Comparison of ENCODE assay signal across 8 cellular contexts in genomic region chr22:32926600-32926999, GRCh38.
A peak's percentile ranks its signal among the peaks of the same experiment; 100 is the strongest.
DNase-seq lines count a peak whose midpoint lies in the region; ATAC-seq and TF ChIP-seq lines count a peak whose summit lies in the region.

No MANE protein-coding gene starts in this region.

- 22 to 33% (median 26%) methylated on average over 1 of the region's 1 CpG for WGBS in adrenal gland, 4 donors

- H3K4me3 ChIP-seq in adrenal gland: no peak overlapping the region

- no peaks in the 10 kb centered on the region for H3K36me3 Mint-ChIP-seq in CD4-positive, alpha-beta T cell (ENCODE audit: low read depth)

- TF ChIP-seq POLR2A in adrenal gland (IDR thresholded peaks at IDR 0.05): no peak

- CTCF ChIA-PET in CD4-positive, alpha-beta T cell (lab: Charles Lee): no interaction called here

- H3K27ac ChIP-seq in CD4-positive, alpha-beta T cell (ENCODE audit: low read depth, low read length): no peak overlapping the region
- H3K27ac ChIP-seq in adrenal gland: no peak overlapping the region

- POLR2A ChIA-PET in CD4-positive, alpha-beta T cell (lab: Charles Lee): no interaction called here

- H3K9me3 ChIP-seq in CD4-positive, alpha-beta T cell (ENCODE audit: control insufficient read depth, low read length): no peaks in the 10 kb centered on the region
- H3K9me3 ChIP-seq in adrenal gland (replicated peaks in 1 of 3): no peaks in the 10 kb centered on the region

- no peak for DNase-seq in CD4-positive, alpha-beta T cell
- DNase-seq in HT1080 (ENCODE audit: low read depth): peak; percentile 18
- peak in 2 of 7 donors; percentile 41 to 51 for DNase-seq in adrenal gland
- DNase-seq in left lobe of liver (ENCODE audit: low spot score): no peak
- no peak for DNase-seq in left colon
- DNase-seq in NCI-H1092 treated with DMSO at 0.1 percent for 48 hours (lab: John Stamatoyannopoulos, UW): no peak

- H3K4me3 Mint-ChIP-seq in CD4-positive, alpha-beta T cell: no peak overlapping the region

- H3K36me3 ChIP-seq in adrenal gland (replicated peaks in 1 of 2): no peaks in the 10 kb centered on the region

- peaks cover 6% of the 10 kb centered on the region for H3K27me3 Mint-ChIP-seq in CD4-positive, alpha-beta T cell

- H3K27ac Mint-ChIP-seq in CD4-positive, alpha-beta T cell: no peak overlapping the region

- no peaks in the 10 kb centered on the region for H3K27me3 ChIP-seq in CD4-positive, alpha-beta T cell (ENCODE audit: control insufficient read depth, insufficient read depth, low read length)
- no peaks in the 10 kb centered on the region for H3K27me3 ChIP-seq in adrenal gland

- no peaks in the 10 kb centered on the region for H3K4me1 Mint-ChIP-seq in CD4-positive, alpha-beta T cell (ENCODE audit: low read depth)

- H3K9me3 Mint-ChIP-seq in CD4-positive, alpha-beta T cell: no peaks in the 10 kb centered on the region

- peak; percentile 23 for TF ChIP-seq CTCF in CD4-positive, alpha-beta T cell (IDR thresholded peaks at IDR 0.05)
- TF ChIP-seq CTCF in adrenal gland (IDR thresholded peaks at IDR 0.05): peak; percentile 45 to 69 (median 65)

- ATAC-seq in CD4-positive, alpha-beta T cell (ENCODE audit: poor library complexity): no peak
- ATAC-seq in left lobe of liver: peak; percentile 93
- no peak for ATAC-seq in HG03460 (IDR thresholded peaks at IDR 0.05; ENCODE audit: unreplicated experiment)
- no peak for ATAC-seq in HG03439 (IDR thresholded peaks at IDR 0.05; ENCODE audit: unreplicated experiment)
- no peak for ATAC-seq in left colon

- H3K4me1 ChIP-seq in adrenal gland (replicated peaks in 1 of 2): no peaks in the 10 kb centered on the region

- intact Hi-C loops in CD4-positive, alpha-beta T cell (cut with DNase I, micrococcal nuclease): no loop called here
- intact Hi-C loops in adrenal gland (cut with DNase I): no loop called here
- intact Hi-C loops in left colon (cut with DNase I, micrococcal nuclease): no loop called here
